9 cellular contexts compared by ENCODE assay signal in genomic region chr3:10198761-10199688, GRCh38. TPM values are rescaled to one million over a fixed set of nuclear protein-coding genes. Genes with fewer than 3 reads are reported as not detected.
DNase-seq lines count a peak whose midpoint lies in the region; ATAC-seq and TF ChIP-seq lines count a peak whose summit lies in the region.
"Had no signal": no experiment of that assay in that cellular context is flagged by ENCODE, and none has a peak within 500 bp of the region (broad histone marks: within the 10 kb centered on the region; RNA-seq: fewer than 3 reads in every experiment).

No MANE protein-coding gene starts in this region.

- DNase-seq in EL (peak; percentile 70), LoVo (ENCODE audit: low spot score) (peak; percentile 32), fibroblast of lung (ENCODE audit: low read depth in 2 of 2) (peak; percentile 33 to 69), NCI-H2227 treated with DMSO at 0.1 percent for 48 hours (lab: John Stamatoyannopoulos, UW) (no peak), globus pallidus (ENCODE audit: low spot score) (no peak)
- DNase-seq in activated CD8-positive, alpha-beta memory T cell treated with anti-CD3 and anti-CD28 coated beads, Interleukin-2, amount 50 U/mL, for 1 hour (ENCODE audit: extremely low read depth) = peak; percentile 36
- peak; percentile 38 to 61 for DNase-seq in stimulated activated CD4-positive, alpha-beta T cell treated with anti-CD3 and anti-CD28 coated beads, Interleukin-1b, Interleukin-23, amount 100 ng/mL, for 4 hours (ENCODE audit: low read depth in 2 of 2)

- peak overlapping the region; percentile 15 for H2AFZ ChIP-seq in fibroblast of lung (ENCODE audit: low read length)

- H3K4me1 ChIP-seq in fibroblast of lung (ENCODE audit: control insufficient read depth, extremely low read depth, insufficient read depth, low read length) = peaks cover 6% of the 10 kb centered on the region

- H3K27me3 ChIP-seq in fibroblast of lung (ENCODE audit: control insufficient read depth, insufficient read depth, low read length) = no peaks in the 10 kb centered on the region

- no peak overlapping the region for H3K4me2 ChIP-seq in fibroblast of lung (ENCODE audit: extremely low read depth, insufficient read depth, low read length)

- no peaks in the 10 kb centered on the region for H4K20me1 ChIP-seq in fibroblast of lung (ENCODE audit: control insufficient read depth, extremely low read depth, insufficient read depth, low read length)

- no peak overlapping the region for H3K4me3 ChIP-seq in fibroblast of lung (replicated peaks in 1 of 4; ENCODE audit: control extremely low read depth in 1 of 4, insufficient read depth in 1 of 4, low read depth in 3 of 4, low read length in 4 of 4)
- H3K4me3 ChIP-seq: thoracic aorta had no signal

- H3K27ac ChIP-seq in fibroblast of lung (ENCODE audit: insufficient read depth, low read length) = peak overlapping the region; percentile 8

- no peaks in the 10 kb centered on the region for H3K36me3 ChIP-seq in fibroblast of lung (ENCODE audit: control insufficient read depth, insufficient read depth, low read length)

- H3K9me3 ChIP-seq in fibroblast of lung (ENCODE audit: control insufficient read depth, insufficient read depth, low read depth, low read length) = no peaks in the 10 kb centered on the region
- H3K9me3 ChIP-seq: thoracic aorta had no signal

- TF ChIP-seq CTCF in fibroblast of lung (conservative IDR thresholded peaks at IDR 0.05 in 1 of 2, IDR thresholded peaks at IDR 0.05 in 1 of 2; ENCODE audit: low read depth in 1 of 2, low read length in 2 of 2) = no peak

- H3K79me2 ChIP-seq in fibroblast of lung (ENCODE audit: control insufficient read depth, insufficient read depth, low read length) = no peaks in the 10 kb centered on the region

- no peak overlapping the region for H3K9ac ChIP-seq in fibroblast of lung (ENCODE audit: insufficient read depth, low read length)

- peak; percentile 71 for ATAC-seq in GM21576 (IDR thresholded peaks at IDR 0.05; ENCODE audit: unreplicated experiment)

RNA-seq across cellular contexts. Expression of gene IRAK2, which starts 34.3 kb away (rescaled TPM):
- 4.4 and 6.6 TPM in 2 replicates for total RNA-seq in fibroblast of lung
- 1.5 and 3.6 TPM in 2 replicates for polyA plus RNA-seq in fibroblast of lung
- polyA plus RNA-seq in fibroblast of lung (2012) = 0.64 and 1.7 TPM in 2 replicates
- polyA minus RNA-seq in fibroblast of lung (ENCODE audit: low replicate concordance) = 1.8 and 4.7 TPM in 2 replicates

RNA-seq across cellular contexts. Expression of gene TATDN2, which starts 49.2 kb away (rescaled TPM):
- total RNA-seq in fibroblast of lung = 9.0 and 12.4 TPM in 2 replicates
- polyA plus RNA-seq in fibroblast of lung = 16.5 and 20.9 TPM in 2 replicates
- polyA plus RNA-seq in fibroblast of lung (2012) = 17.8 and 25.1 TPM in 2 replicates
- polyA minus RNA-seq in fibroblast of lung (ENCODE audit: low replicate concordance) = 21.0 and 33.0 TPM in 2 replicates

RNA-seq across cellular contexts. Expression of gene VHL, which starts 57.4 kb away (rescaled TPM):
- 36.7 and 39.3 TPM in 2 replicates for total RNA-seq in fibroblast of lung
- polyA plus RNA-seq in fibroblast of lung = 13.3 and 13.8 TPM in 2 replicates
- polyA plus RNA-seq in fibroblast of lung (2012) = 17.4 and 24.6 TPM in 2 replicates
- polyA minus RNA-seq in fibroblast of lung (ENCODE audit: low replicate concordance) = 13.0 and 19.1 TPM in 2 replicates

Comparison
In these comparisons a context has a peak if more than half of its experiments do, and no peak if none do; other contexts are left out.
1. DNase-seq: peak in EL (single experiment), LoVo (single experiment), activated CD8-positive, alpha-beta memory T cell treated with anti-CD3 and anti-CD28 coated beads, Interleukin-2, amount 50 U/mL, for 1 hour (single experiment), fibroblast of lung (2 of 2) and stimulated activated CD4-positive, alpha-beta T cell treated with anti-CD3 and anti-CD28 coated beads, Interleukin-1b, Interleukin-23, amount 100 ng/mL, for 4 hours (2 of 2); none in NCI-H2227 treated with DMSO at 0.1 percent for 48 hours (single experiment) and globus pallidus (single experiment).